1 cellular context compared by ENCODE assay signal in genomic region chr12:321606-322326, GRCh38.
TF ChIP-seq lines count a peak whose summit lies in the region.

No MANE protein-coding gene starts in this region.

TF ChIP-seq in H1, 55 proteins besides CTCF, POLR2A, EP300 and RAD21:
- TF ChIP-seq CEBPB (IDR thresholded peaks at IDR 0.05; ENCODE audit: low read depth, low read length) = 0 out of 2 replicates have a peak, but pooled peaks have one; percentile 30
- TF ChIP-seq RBBP5 (IDR thresholded peaks at IDR 0.05; ENCODE audit: borderline replicate concordance, low read depth, low read length) = no peak
- TF ChIP-seq EZH2 (IDR thresholded peaks at IDR 0.05; ENCODE audit: low read depth, low read length, severe bottlenecking) = no peak
- no peak for TF ChIP-seq MAX (IDR thresholded peaks at IDR 0.05)
